Comparison of ENCODE assay signal across 1 cellular context in genomic region chr4:2805712-2806391, GRCh38.
A peak's percentile ranks its signal among the peaks of the same experiment; 100 is the strongest.
TF ChIP-seq lines count a peak whose summit lies in the region.

No MANE protein-coding gene starts in this region.

TF ChIP-seq in K562, 482 proteins besides CTCF, POLR2A, EP300 and RAD21:
- TF ChIP-seq IRF1 (CRISPR knock-in tag; IDR thresholded peaks at IDR 0.05; ENCODE audit: borderline replicate concordance): no peak
- TF ChIP-seq TSHZ1 (CRISPR knock-in tag; IDR thresholded peaks at IDR 0.05): no peak
- TF ChIP-seq PCBP1 (IDR thresholded peaks at IDR 0.05; ENCODE audit: low read depth, low read length, poor library complexity, severe bottlenecking): peak; percentile 56
- TF ChIP-seq KHSRP (IDR thresholded peaks at IDR 0.05): no peak
- TF ChIP-seq CHD2 (IDR thresholded peaks at IDR 0.05; ENCODE audit: low read depth, low read length): no peak
TF ChIP-seq in K562: peak in this region for 1.
